Comparison of ENCODE assay signal across 18 cellular contexts in the genomic region with DNA sequence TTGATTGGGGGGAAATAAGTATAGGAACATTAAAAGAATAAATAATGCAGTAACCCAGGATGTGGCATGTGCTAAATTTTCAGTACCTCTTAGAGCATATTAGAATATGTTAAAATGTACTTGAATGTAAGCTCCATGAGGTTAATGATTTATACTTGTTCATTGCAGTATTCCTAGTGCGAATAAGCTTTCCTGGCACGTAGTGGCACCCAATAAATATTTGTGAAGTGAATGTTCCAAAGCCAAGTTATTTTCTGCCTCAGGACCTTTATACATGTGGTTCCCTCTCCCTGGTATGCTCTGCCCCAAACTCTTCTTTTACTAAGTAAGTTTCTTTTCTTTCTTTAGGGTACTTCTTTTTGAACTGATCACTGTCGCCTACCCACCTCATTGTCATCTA.
DNase-seq lines count a peak whose midpoint lies in the region; ATAC-seq, FAIRE-seq and TF ChIP-seq lines count a peak whose summit lies in the region.
"Had no signal": no experiment of that assay in that cellular context is flagged by ENCODE, and none has a peak within 500 bp of the region (broad histone marks: within the 10 kb centered on the region; RNA-seq: fewer than 3 reads in every experiment).

No MANE protein-coding gene starts in this region.

- POLR2A ChIA-PET in HepG2 (lab: Yijun Ruan, JAX) = interaction anchor here (1.3 kb wide), 1 partner anchor 39 kb away, joined by 6 read pairs; no protein-coding TSS in a partner anchor

- peak overlapping the region; percentile 49 for H3K56ac ChIP-seq in mesendoderm (ENCODE audit: low read length)

- H4K20me1 ChIP-seq in HepG2 (ENCODE audit: insufficient read depth, low read length) = no peaks in the 10 kb centered on the region

- no peak overlapping the region for H3K27ac Mint-ChIP-seq in immature natural killer cell

- no peak overlapping the region for H3K23ac ChIP-seq in mesendoderm (ENCODE audit: low read length)

- TF ChIP-seq EP300 in HepG2 (IDR thresholded peaks at IDR 0.05; ENCODE audit: low read depth in 2 of 2, low read length in 2 of 2) (no peak), HepG2 (CRISPR knock-in tag; IDR thresholded peaks at IDR 0.05; ENCODE audit: borderline replicate concordance) (no peak)

- H2BK15ac ChIP-seq in mesendoderm (replicated peaks; ENCODE audit: low read depth) = no peak overlapping the region

- no peak overlapping the region for H3K4me3 ChIP-seq in liver (ENCODE audit: low read depth in 1 of 3, low read length in 3 of 3)
- H3K4me3 ChIP-seq in HepG2 (replicated peaks in 1 of 3; ENCODE audit: insufficient read depth in 1 of 3, low read depth in 2 of 3, low read length in 3 of 3) = no peak overlapping the region
- H3K4me3 ChIP-seq in brain microvascular endothelial cell (ENCODE audit: low read depth, low read length) = no peak overlapping the region
- H3K4me3 ChIP-seq in mesendoderm (ENCODE audit: low read length) = no peak overlapping the region
- H3K4me3 ChIP-seq: Peyer's patch had no signal

- no peak overlapping the region for H3K18ac ChIP-seq in mesendoderm (ENCODE audit: low read length)

- H3K79me1 ChIP-seq in mesendoderm (ENCODE audit: low read length) = peaks cover 2% of the 10 kb centered on the region

- no peak overlapping the region for H2AK5ac ChIP-seq in mesendoderm (ENCODE audit: low read length)

- TF ChIP-seq POLR2A in HepG2 (IDR thresholded peaks at IDR 0.05; ENCODE audit: insufficient read depth in 1 of 2, low read depth in 2 of 2, low read length in 2 of 2) = no peak

- peak; percentile 11 to 54 for TF ChIP-seq RAD21 in liver (IDR thresholded peaks at IDR 0.05)
- no peak for TF ChIP-seq RAD21 in HepG2 (CRISPR knock-in tag; IDR thresholded peaks at IDR 0.05)

- peaks cover 0 to 2% (median 0%) of the 10 kb centered on the region in 6 donors for H3K9me3 Mint-ChIP-seq in immature natural killer cell

- peaks cover 2 to 4% of the 10 kb centered on the region in 2 donors for H3K4me1 Mint-ChIP-seq in immature natural killer cell

- H3K4me1 ChIP-seq in liver (ENCODE audit: control insufficient read depth in 4 of 4, insufficient read depth in 4 of 4, low read length in 3 of 4) (peaks cover 1 to 22% (median 10%) of the 10 kb centered on the region in 4 donors), HepG2 (ENCODE audit: insufficient read depth, low read length) (peaks cover 32% of the 10 kb centered on the region), mesendoderm (ENCODE audit: control insufficient read depth, low read depth, low read length) (peaks cover 16% of the 10 kb centered on the region)
- H3K4me1 ChIP-seq: Peyer's patch had no signal

- H3K9ac ChIP-seq in liver (ENCODE audit: low read depth in 1 of 2, low read length in 2 of 2) (no peak overlapping the region), HepG2 (ENCODE audit: insufficient read depth, low read depth, low read length) (no peak overlapping the region), mesendoderm (ENCODE audit: low read length) (no peak overlapping the region)

- no peak overlapping the region for H3K4ac ChIP-seq in mesendoderm (ENCODE audit: low read depth, low read length)

- H3K27ac ChIP-seq in liver (ENCODE audit: low read depth in 1 of 2, low read length in 2 of 2) (peak overlapping the region; percentile 26 to 35), HepG2 (ENCODE audit: extremely low read length, insufficient read depth, low read length) (no peak overlapping the region), brain microvascular endothelial cell (peak overlapping the region; percentile 15), mesendoderm (ENCODE audit: low read depth, low read length) (no peak overlapping the region)
- H3K27ac ChIP-seq: Peyer's patch had no signal

- no peak overlapping the region for H3K4me3 Mint-ChIP-seq in immature natural killer cell

- DNase-seq in HepG2 (ENCODE audit: low spot score) (no peak), brain microvascular endothelial cell (no peak), mesendoderm (no peak), immature natural killer cell (no peak)
- no peak for DNase-seq in activated CD8-positive, alpha-beta memory T cell treated with anti-CD3 and anti-CD28 coated beads, Interleukin-2, amount 50 U/mL, for 48 hours
- DNase-seq in stimulated activated CD8-positive, alpha-beta memory T cell treated with anti-CD3 and anti-CD28 coated beads, Interleukin-4, amount 100 ng/mL, for 48 hours = no peak
- DNase-seq: AML-193, NCI-H1930, NCI-H2171, NCI-H446 treated with DMSO at 0.1 percent for 48 hours, NCI-H774, Peyer's patch, Right ventricle myocardium superior had no signal

- no peak overlapping the region for H2BK120ac ChIP-seq in mesendoderm (ENCODE audit: low read depth, low read length)

- H4K5ac ChIP-seq in mesendoderm (ENCODE audit: low read length) = no peak overlapping the region

- H3K9me3 ChIP-seq in liver (ENCODE audit: control insufficient read depth in 4 of 4, low read length in 3 of 4) (no peaks in the 10 kb centered on the region), HepG2 (ENCODE audit: low read length) (no peaks in the 10 kb centered on the region)
- H3K9me3 ChIP-seq: Peyer's patch had no signal

- FAIRE-seq in HepG2 (lab: Jason Lieb, UNC) = no peak
- FAIRE-seq: A204.1, G401.6, H1 had no signal

- 55% methylated on average over 3 of the region's 3 CpGs for WGBS in liver
- whole genome bisulfite sequencing in HepG2 (ENCODE audit: low lambda C conversion rate) = 98% methylated on average over 3 of the region's 3 CpGs
- no CpG with 5 or more reads among the region's 3 CpGs for WGBS in mesendoderm (ENCODE audit: extremely low coverage, insufficient coverage, low lambda C conversion rate)

- peaks cover 0 to 2% (median 0%) of the 10 kb centered on the region in 3 donors for H3K36me3 Mint-ChIP-seq in immature natural killer cell

- no peak overlapping the region for H2BK5ac ChIP-seq in mesendoderm (ENCODE audit: low read length)

- H2AFZ ChIP-seq in HepG2 (ENCODE audit: low read length) = no peak overlapping the region

- CTCF ChIA-PET in HepG2 (lab: Yijun Ruan, JAX; ENCODE audit: low intra/inter-chr PET ratio, low total read pairs) = no interaction called here

- H3K79me2 ChIP-seq in HepG2 (ENCODE audit: insufficient read depth, low read length) (peaks cover 31% of the 10 kb centered on the region), mesendoderm (ENCODE audit: control insufficient read depth, insufficient read depth, low read length) (peaks cover 10% of the 10 kb centered on the region)

- no peak for ATAC-seq in HepG2
- ATAC-seq in GM21367 (IDR thresholded peaks at IDR 0.05; ENCODE audit: unreplicated experiment) = no peak

- H3K27me3 ChIP-seq in liver (ENCODE audit: control insufficient read depth in 4 of 4, insufficient read depth in 4 of 4, low read length in 3 of 4) (no peaks in the 10 kb centered on the region), HepG2 (ENCODE audit: control insufficient read depth in 1 of 2, insufficient read depth in 2 of 2, low read length in 2 of 2) (no peaks in the 10 kb centered on the region), brain microvascular endothelial cell (replicated peaks) (no peaks in the 10 kb centered on the region), mesendoderm (ENCODE audit: insufficient read depth, low read length, poor library complexity) (no peaks in the 10 kb centered on the region)
- H3K27me3 ChIP-seq: Peyer's patch had no signal

- H4K8ac ChIP-seq in mesendoderm (ENCODE audit: low read depth, low read length) = no peak overlapping the region

- H3K36me3 ChIP-seq in liver (ENCODE audit: control insufficient read depth in 4 of 4, insufficient read depth in 3 of 4, low read depth in 1 of 4, low read length in 3 of 4) (peaks cover 1 to 14% (median 8%) of the 10 kb centered on the region in 4 donors), HepG2 (replicated peaks in 1 of 2; ENCODE audit: control insufficient read depth in 1 of 2, insufficient read depth in 2 of 2, low read length in 2 of 2) (peaks cover 37 to 93% of the 10 kb centered on the region in 2 experiments), brain microvascular endothelial cell (replicated peaks) (peaks cover 10% of the 10 kb centered on the region), mesendoderm (ENCODE audit: control insufficient read depth, insufficient read depth, low read length) (peaks cover 4% of the 10 kb centered on the region)

- H3K4me2 ChIP-seq in HepG2 (ENCODE audit: low read depth, low read length) = no peak overlapping the region
- no peak overlapping the region for H3K4me2 ChIP-seq in mesendoderm (ENCODE audit: low read length)

- no TSS peak for BruUV-seq in HepG2 (replicated peaks; lab: Mats Ljungman, UMichigan)

- peaks cover 0 to 11% (median 3%) of the 10 kb centered on the region in 3 donors for H3K27me3 Mint-ChIP-seq in immature natural killer cell (ENCODE audit: low read depth in 3 of 3)

- intact Hi-C loops in HepG2 (cut with micrococcal nuclease; ENCODE audit: unreplicated experiment) = no loop called here

- in situ Hi-C loops in HepG2 (cut with HindIII; ENCODE audit: extremely low pct_ligation_motif_present, low pct_unique_long_range_greater_than_20kb) (no loop called here), brain microvascular endothelial cell (cut with HindIII; ENCODE audit: low pct_ligation_motif_present, low sequenced_read_pairs) (no loop called here)

- TF ChIP-seq CTCF in liver (IDR thresholded peaks at IDR 0.05; ENCODE audit: low read depth, low read length, missing input control) (no peak), HepG2 (CRISPR knock-in tag; IDR thresholded peaks at IDR 0.05) (no peak), brain microvascular endothelial cell (IDR thresholded peaks at IDR 0.05; ENCODE audit: low read depth, low read length, missing control alignments) (no peak)

TF ChIP-seq in liver, 16 proteins besides CTCF, POLR2A, EP300 and RAD21 (continues in another document):
- TF ChIP-seq, protein P1, sequence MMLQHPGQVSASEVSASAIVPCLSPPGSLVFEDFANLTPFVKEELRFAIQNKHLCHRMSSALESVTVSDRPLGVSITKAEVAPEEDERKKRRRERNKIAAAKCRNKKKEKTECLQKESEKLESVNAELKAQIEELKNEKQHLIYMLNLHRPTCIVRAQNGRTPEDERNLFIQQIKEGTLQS (IDR thresholded peaks at IDR 0.05) = no peak
- peak; percentile 53 for TF ChIP-seq YY1 (IDR thresholded peaks at IDR 0.05)
- peak; percentile 51 for TF ChIP-seq SP1 (IDR thresholded peaks at IDR 0.05)
- TF ChIP-seq, protein P2, sequence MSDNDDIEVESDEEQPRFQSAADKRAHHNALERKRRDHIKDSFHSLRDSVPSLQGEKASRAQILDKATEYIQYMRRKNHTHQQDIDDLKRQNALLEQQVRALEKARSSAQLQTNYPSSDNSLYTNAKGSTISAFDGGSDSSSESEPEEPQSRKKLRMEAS (IDR thresholded peaks at IDR 0.05) = peak; percentile 72

TF ChIP-seq in HepG2, 621 proteins besides CTCF, POLR2A, EP300 and RAD21 (continues in another document):
- TF ChIP-seq CHD4 (IDR thresholded peaks at IDR 0.05; ENCODE audit: borderline replicate concordance, low read length) = no peak
- no peak for TF ChIP-seq ZNF670 (CRISPR knock-in tag; IDR thresholded peaks at IDR 0.05; ENCODE audit: borderline replicate concordance)
- no peak for TF ChIP-seq ZFP36L2 (CRISPR knock-in tag; IDR thresholded peaks at IDR 0.05)
- no peak for TF ChIP-seq ZSCAN20 (CRISPR knock-in tag; IDR thresholded peaks at IDR 0.05; ENCODE audit: borderline replicate concordance)
- TF ChIP-seq ATF7-NPFF (CRISPR knock-in tag; IDR thresholded peaks at IDR 0.05; ENCODE audit: low read depth) = no peak

Comparison
In these comparisons a context has a peak if more than half of its experiments do, and no peak if none do; other contexts are left out.
1. H3K27ac ChIP-seq: peak in liver (2 of 2) and brain microvascular endothelial cell (single experiment); none in HepG2 (single experiment) and mesendoderm (single experiment).